ENCODE assay signal across 7 cellular contexts in genomic region chr19:46717716-46718143, GRCh38.
DNase-seq lines count a peak whose midpoint lies in the region; FAIRE-seq and TF ChIP-seq lines count a peak whose summit lies in the region.

No MANE protein-coding gene starts in this region.

- H3K4me3 ChIP-seq in HEK293 (ENCODE audit: low read depth, low read length) (peak overlapping the region; percentile 81), foreskin fibroblast (ENCODE audit: low read depth in 1 of 2, low read length in 2 of 2) (peak overlapping the region; percentile 80 to 82), skin epidermis (peak overlapping the region; percentile 67 to 93 (median 85))

- DNase-seq in foreskin fibroblast (peak in 1 of 2 donors; percentile 33), NCI-H146 treated with DMSO at 0.1 percent for 48 hours (lab: John Stamatoyannopoulos, UW; ENCODE audit: unreplicated experiment) (no peak), HTR-8/SVneo (ENCODE audit: insufficient read length, low spot score) (no peak), ecto neural progenitor cell (ENCODE audit: low spot score) (no peak)

- POLR2A ChIA-PET in HEK293 (lab: Yijun Ruan, JAX), result interaction anchor here (0.6 to 0.8 kb wide), 2 partner anchors 107 to 560 kb away, joined by 3 read pairs; no protein-coding TSS in a partner anchor

- CTCF ChIA-PET in HEK293 (lab: Yijun Ruan, JAX), result interaction anchor here (0.6 kb wide), 1 partner anchor 38 kb away, joined by 3 read pairs; no protein-coding TSS in a partner anchor

- H3K4me1 Mint-ChIP-seq in T-helper 1 cell treated with Interleukin-12 subunit alpha and Interleukin-12 subunit beta and Interleukin-4 antibody, amounts not matched to agents 30 μg/mL and 1 μg/mL, for 36 hours (ENCODE audit: low read depth), result peaks cover 37% of the 10 kb centered on the region

- peak overlapping the region; percentile 96 for H3K4me3 Mint-ChIP-seq in T-helper 1 cell treated with Interleukin-12 subunit alpha and Interleukin-12 subunit beta and Interleukin-4 antibody, amounts not matched to agents 30 μg/mL and 1 μg/mL, for 36 hours

- peaks cover 37% of the 10 kb centered on the region for H3K36me3 Mint-ChIP-seq in T-helper 1 cell treated with Interleukin-12 subunit alpha and Interleukin-12 subunit beta and Interleukin-4 antibody, amounts not matched to agents 30 μg/mL and 1 μg/mL, for 36 hours (ENCODE audit: low read depth)

- H3K27ac Mint-ChIP-seq in T-helper 1 cell treated with Interleukin-12 subunit alpha and Interleukin-12 subunit beta and Interleukin-4 antibody, amounts not matched to agents 30 μg/mL and 1 μg/mL, for 36 hours, result peak overlapping the region; percentile 94

- peaks cover 13 to 37% of the 10 kb centered on the region in 2 experiments; a peak in 2 of 3 replicates for H3K36me3 ChIP-seq in HEK293 (ENCODE audit: control insufficient read depth in 2 of 2, insufficient read depth in 1 of 2, low read length in 2 of 2)

- no peaks in the 10 kb centered on the region for H3K9me3 ChIP-seq in HEK293 (ENCODE audit: control insufficient read depth, insufficient read depth, low read depth, low read length)

- no peaks in the 10 kb centered on the region for H3K9me3 Mint-ChIP-seq in T-helper 1 cell treated with Interleukin-12 subunit alpha and Interleukin-12 subunit beta and Interleukin-4 antibody, amounts not matched to agents 30 μg/mL and 1 μg/mL, for 36 hours

- H3K4me1 ChIP-seq in HEK293 (ENCODE audit: control insufficient read depth, insufficient read depth, low read length), result peaks cover 15% of the 10 kb centered on the region

- H3K27ac ChIP-seq in HEK293 (ENCODE audit: extremely low read depth, low read depth, low read length), result peak overlapping the region; percentile 43; the same call in 1 of the 2 replicates
- peak overlapping the region in 20 of 21 experiments; percentile 73 to 97 (median 92) for H3K27ac ChIP-seq in skin epidermis

- H3K27me3 Mint-ChIP-seq in T-helper 1 cell treated with Interleukin-12 subunit alpha and Interleukin-12 subunit beta and Interleukin-4 antibody, amounts not matched to agents 30 μg/mL and 1 μg/mL, for 36 hours (ENCODE audit: low read depth), result no peaks in the 10 kb centered on the region

- FAIRE-seq in HTR-8/SVneo (lab: Jason Lieb, UNC), result no peak

- TF ChIP-seq CTCF in HEK293 (tag by site-specific recombination; IDR thresholded peaks at IDR 0.05) (no peak), foreskin fibroblast (IDR thresholded peaks at IDR 0.05; ENCODE audit: low read depth, low read length) (no peak)

TF ChIP-seq in HEK293, 187 proteins besides CTCF, POLR2A, EP300 and RAD21:
- TF ChIP-seq KLF9 (tag by site-specific recombination; IDR thresholded peaks at IDR 0.05; ENCODE audit: low read depth), result peak; percentile 70; the same call in 1 of the 2 replicates
- no peak for TF ChIP-seq ZEB2 (tag by site-specific recombination; IDR thresholded peaks at IDR 0.05)
- no peak for TF ChIP-seq OSR2 (tag by site-specific recombination; IDR thresholded peaks at IDR 0.05)
- peak; percentile 28; the same call in 1 of the 2 replicates for TF ChIP-seq ZNF366 (tag by site-specific recombination; conservative IDR thresholded peaks at IDR 0.05)
- TF ChIP-seq ZNF530 (tag by site-specific recombination; IDR thresholded peaks at IDR 0.05; ENCODE audit: low read depth), result no peak
- 0 out of 2 replicates have a peak, but pooled peaks have one; percentile 0 for TF ChIP-seq SP3 (tag by site-specific recombination; IDR thresholded peaks at IDR 0.05)
- TF ChIP-seq ZFHX2 (tag by site-specific recombination; conservative IDR thresholded peaks at IDR 0.05), result no peak
- TF ChIP-seq, protein P1, sequence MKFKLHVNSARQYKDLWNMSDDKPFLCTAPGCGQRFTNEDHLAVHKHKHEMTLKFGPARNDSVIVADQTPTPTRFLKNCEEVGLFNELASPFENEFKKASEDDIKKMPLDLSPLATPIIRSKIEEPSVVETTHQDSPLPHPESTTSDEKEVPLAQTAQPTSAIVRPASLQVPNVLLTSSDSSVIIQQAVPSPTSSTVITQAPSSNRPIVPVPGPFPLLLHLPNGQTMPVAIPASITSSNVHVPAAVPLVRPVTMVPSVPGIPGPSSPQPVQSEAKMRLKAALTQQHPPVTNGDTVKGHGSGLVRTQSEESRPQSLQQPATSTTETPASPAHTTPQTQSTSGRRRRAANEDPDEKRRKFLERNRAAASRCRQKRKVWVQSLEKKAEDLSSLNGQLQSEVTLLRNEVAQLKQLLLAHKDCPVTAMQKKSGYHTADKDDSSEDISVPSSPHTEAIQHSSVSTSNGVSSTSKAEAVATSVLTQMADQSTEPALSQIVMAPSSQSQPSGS (tag by site-specific recombination; IDR thresholded peaks at IDR 0.05; ENCODE audit: low read depth), result no peak
- no peak for TF ChIP-seq ZNF664 (tag by site-specific recombination; IDR thresholded peaks at IDR 0.05)
- TF ChIP-seq, protein P2, sequence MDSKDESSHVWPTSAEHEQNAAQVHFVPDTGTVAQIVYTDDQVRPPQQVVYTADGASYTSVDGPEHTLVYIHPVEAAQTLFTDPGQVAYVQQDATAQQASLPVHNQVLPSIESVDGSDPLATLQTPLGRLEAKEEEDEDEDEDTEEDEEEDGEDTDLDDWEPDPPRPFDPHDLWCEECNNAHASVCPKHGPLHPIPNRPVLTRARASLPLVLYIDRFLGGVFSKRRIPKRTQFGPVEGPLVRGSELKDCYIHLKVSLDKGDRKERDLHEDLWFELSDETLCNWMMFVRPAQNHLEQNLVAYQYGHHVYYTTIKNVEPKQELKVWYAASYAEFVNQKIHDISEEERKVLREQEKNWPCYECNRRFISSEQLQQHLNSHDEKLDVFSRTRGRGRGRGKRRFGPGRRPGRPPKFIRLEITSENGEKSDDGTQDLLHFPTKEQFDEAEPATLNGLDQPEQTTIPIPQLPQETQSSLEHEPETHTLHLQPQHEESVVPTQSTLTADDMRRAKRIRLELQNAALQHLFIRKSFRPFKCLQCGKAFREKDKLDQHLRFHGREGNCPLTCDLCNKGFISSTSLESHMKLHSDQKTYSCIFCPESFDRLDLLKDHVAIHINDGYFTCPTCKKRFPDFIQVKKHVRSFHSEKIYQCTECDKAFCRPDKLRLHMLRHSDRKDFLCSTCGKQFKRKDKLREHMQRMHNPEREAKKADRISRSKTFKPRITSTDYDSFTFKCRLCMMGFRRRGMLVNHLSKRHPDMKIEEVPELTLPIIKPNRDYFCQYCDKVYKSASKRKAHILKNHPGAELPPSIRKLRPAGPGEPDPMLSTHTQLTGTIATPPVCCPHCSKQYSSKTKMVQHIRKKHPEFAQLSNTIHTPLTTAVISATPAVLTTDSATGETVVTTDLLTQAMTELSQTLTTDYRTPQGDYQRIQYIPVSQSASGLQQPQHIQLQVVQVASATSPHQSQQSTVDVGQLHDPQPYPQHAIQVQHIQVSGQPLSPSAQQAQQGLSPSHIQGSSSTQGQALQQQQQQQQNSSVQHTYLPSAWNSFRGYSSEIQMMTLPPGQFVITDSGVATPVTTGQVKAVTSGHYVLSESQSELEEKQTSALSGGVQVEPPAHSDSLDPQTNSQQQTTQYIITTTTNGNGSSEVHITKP (tag by site-specific recombination; IDR thresholded peaks at IDR 0.05), result peak; percentile 38; the same call in 1 of the 2 replicates
